ENCODE assay signal across 16 cellular contexts in genomic region chr10:23614483-23614882, GRCh38.
DNase-seq lines count a peak whose midpoint lies in the region; ATAC-seq and TF ChIP-seq lines count a peak whose summit lies in the region.
"Had no signal": no experiment of that assay in that cellular context is flagged by ENCODE, and none has a peak within 500 bp of the region (broad histone marks: within the 10 kb centered on the region; RNA-seq: fewer than 3 reads in every experiment).

No MANE protein-coding gene starts in this region.

- DNase-seq in sciatic nerve (ENCODE audit: low spot score) (no peak), NCI-H2196 (lab: John Stamatoyannopoulos, UW; ENCODE audit: unreplicated experiment) (no peak), NCI-H1436 treated with DMSO at 0.1 percent for 48 hours (lab: John Stamatoyannopoulos, UW) (no peak), mucosa of descending colon (no peak)
- DNase-seq: amniotic stem cell; H9; left lung; NCI-H2081; stimulated activated CD4-positive, alpha-beta T cell treated with anti-CD3 and anti-CD28 coated beads, Interleukin-2, amount 100 ng/mL, for 48 hours; stimulated activated CD8-positive, alpha-beta memory T cell treated with anti-CD3 and anti-CD28 coated beads, Interleukin-4, amount 100 ng/mL, for 48 hours had no signal

- H3K9me3 ChIP-seq in OCI-LY3 (ENCODE audit: insufficient read depth, low read length) (no peaks in the 10 kb centered on the region), mucosa of descending colon (no peaks in the 10 kb centered on the region)
- H3K9me3 ChIP-seq: left lung, thoracic aorta had no signal

- ATAC-seq in GM18907 (IDR thresholded peaks at IDR 0.05; ENCODE audit: unreplicated experiment) (peak; percentile 58), GM21717 (IDR thresholded peaks at IDR 0.05; ENCODE audit: unreplicated experiment) (peak; percentile 44), HG03159 (IDR thresholded peaks at IDR 0.05; ENCODE audit: unreplicated experiment) (peak; percentile 37), sciatic nerve (no peak), mucosa of descending colon (no peak)
- ATAC-seq: left lung, WTC11 had no signal

- no peak overlapping the region for H3K4me3 ChIP-seq in OCI-LY3 (ENCODE audit: low read length)
- no peak overlapping the region for H3K4me3 ChIP-seq in mucosa of descending colon
- H3K4me3 ChIP-seq: left lung, thoracic aorta had no signal

- H3K4me1 ChIP-seq in OCI-LY3 (ENCODE audit: low read length) (peaks cover 13% of the 10 kb centered on the region; the same call in 1 of the 2 replicates), mucosa of descending colon (ENCODE audit: low read depth) (no peaks in the 10 kb centered on the region)
- H3K4me1 ChIP-seq: left lung had no signal

- no peaks in the 10 kb centered on the region for H3K79me2 ChIP-seq in OCI-LY3 (ENCODE audit: low read length)

- no peak overlapping the region for H2AFZ ChIP-seq in OCI-LY3 (ENCODE audit: low read depth, low read length)

- no peaks in the 10 kb centered on the region for H4K20me1 ChIP-seq in OCI-LY3 (ENCODE audit: insufficient read depth, low read length)

- TF ChIP-seq CTCF in OCI-LY3 (IDR thresholded peaks at IDR 0.05; ENCODE audit: low read depth, low read length) (no peak), mucosa of descending colon (IDR thresholded peaks at IDR 0.05) (no peak)

- no peak overlapping the region for H3K9ac ChIP-seq in OCI-LY3 (ENCODE audit: low read length)

- intact Hi-C loops in sciatic nerve (cut with DNase I) (no loop called here), mucosa of descending colon (cut with DNase I, micrococcal nuclease) (no loop called here)

- H3K27ac ChIP-seq in OCI-LY3 (ENCODE audit: low read length): no peak overlapping the region
- H3K27ac ChIP-seq: left lung, thoracic aorta had no signal

- 0 out of 2 replicates have a peak overlapping the region, but pooled peaks have one; percentile 7 for H3K4me2 ChIP-seq in OCI-LY3 (ENCODE audit: low read length)

- H3K36me3 ChIP-seq in OCI-LY3 (replicated peaks; ENCODE audit: low read depth, low read length): no peaks in the 10 kb centered on the region
- H3K36me3 ChIP-seq in mucosa of descending colon (ENCODE audit: low read depth): no peaks in the 10 kb centered on the region
- H3K36me3 ChIP-seq: left lung, thoracic aorta had no signal

- no peaks in the 10 kb centered on the region for H3K27me3 ChIP-seq in OCI-LY3 (ENCODE audit: low read depth, low read length)
- H3K27me3 ChIP-seq: left lung had no signal

Comparison
In these comparisons a context has a peak if more than half of its experiments do, and no peak if none do; other contexts are left out.
1. ATAC-seq: peak in GM18907 (single experiment), GM21717 (single experiment) and HG03159 (single experiment); none in sciatic nerve (single experiment) and mucosa of descending colon (single experiment).